Comparison of ENCODE assay signal across 1 cellular context in the genomic region with DNA sequence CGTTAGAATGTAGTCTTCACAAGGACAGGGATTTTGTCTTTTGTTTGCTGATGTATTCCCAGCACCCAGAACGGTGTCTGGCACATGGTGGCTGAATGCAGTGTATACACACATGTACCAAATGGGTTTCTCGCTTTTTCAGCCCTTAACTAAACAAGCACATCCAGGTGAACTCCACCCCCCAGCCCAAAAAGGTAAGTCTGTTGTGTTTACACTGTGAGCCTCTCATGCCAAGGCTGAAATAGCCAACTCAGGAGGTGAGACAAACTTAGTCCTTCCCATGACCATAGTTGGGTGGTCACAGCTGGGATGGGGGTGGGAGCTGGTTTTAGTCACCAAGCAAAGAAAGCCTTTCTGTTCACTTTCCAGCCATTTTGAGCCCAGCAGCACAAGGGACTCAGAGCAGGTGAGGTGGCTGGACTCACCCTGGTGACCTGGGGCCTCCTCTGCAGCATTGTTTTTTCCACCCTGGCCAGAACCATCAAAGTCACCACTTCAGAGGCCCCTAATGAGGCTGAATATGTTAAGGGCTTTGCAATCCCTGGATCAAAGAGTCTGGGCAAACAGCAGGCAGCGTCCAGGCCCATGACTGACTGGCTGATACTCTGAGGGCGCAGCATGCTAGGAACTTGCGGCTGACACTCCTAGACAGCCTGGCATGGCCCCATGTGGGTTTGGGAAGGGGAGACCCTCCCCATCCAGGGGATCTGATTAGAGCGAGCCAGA.
TF ChIP-seq lines count a peak whose summit lies in the region.

No MANE protein-coding gene starts in this region.

TF ChIP-seq in HCT116, 20 proteins besides CTCF, POLR2A, EP300 and RAD21:
- TF ChIP-seq POLR2AphosphoS5 (IDR thresholded peaks at IDR 0.05; ENCODE audit: low read depth, low read length) (0 out of 2 replicates have a peak, but pooled peaks have one; percentile 4), ZFX (IDR thresholded peaks at IDR 0.05) (no peak), ZNF274 (IDR thresholded peaks at IDR 0.05; ENCODE audit: low read depth, low read length) (no peak)
TF ChIP-seq in HCT116: peak in this region for 1.
